ENCODE assay signal across 15 cellular contexts in genomic region chr14:68235011-68235410, GRCh38.
"Had no signal": no experiment of that assay in that cellular context is flagged by ENCODE, and none has a peak within 500 bp of the region (broad histone marks: within the 10 kb centered on the region; RNA-seq: fewer than 3 reads in every experiment).

No MANE protein-coding gene starts in this region.

- H3K4me1 Mint-ChIP-seq: T-cell had no signal

- H3K27ac ChIP-seq: ascending aorta, neutrophil, right atrium auricular region, tibial nerve, VCaP had no signal

- H3K27me3 Mint-ChIP-seq: activated CD4-positive, alpha-beta memory T cell treated with anti-CD3 and anti-CD28 coated beads for 36 hours; naive B cell; T-cell had no signal

- H3K27me3 ChIP-seq: ascending aorta, gastroesophageal sphincter, neutrophil, right atrium auricular region, tibial nerve had no signal

- H3K36me3 ChIP-seq: ascending aorta, gastroesophageal sphincter, neutrophil, right atrium auricular region, tibial nerve had no signal

- H3K27ac Mint-ChIP-seq: activated CD4-positive, alpha-beta memory T cell treated with anti-CD3 and anti-CD28 coated beads for 36 hours; stimulated activated effector memory CD8-positive, alpha-beta T cell treated with anti-CD3 and anti-CD28 coated beads, Interleukin-12 subunit alpha, Interleukin-12 subunit beta, amount 100 ng/mL, for 72 hours; T-cell had no signal

- H3K36me3 Mint-ChIP-seq: naive B cell; stimulated activated effector memory CD8-positive, alpha-beta T cell treated with anti-CD3 and anti-CD28 coated beads, Interleukin-12 subunit alpha, Interleukin-12 subunit beta, amount 100 ng/mL, for 72 hours had no signal

- DNase-seq: activated CD4-positive, alpha-beta memory T cell treated with anti-CD3 and anti-CD28 coated beads for 36 hours; activated CD8-positive, alpha-beta memory T cell treated with anti-CD3 and anti-CD28 coated beads, Interleukin-2, amount 50 U/mL, for 4 hours; activated naive CD4-positive, alpha-beta T cell; kidney glomerular epithelial cell; midbrain; naive B cell; T-cell; T1000 had no signal

- H3K9me3 ChIP-seq: ascending aorta, gastroesophageal sphincter, neutrophil, right atrium auricular region, tibial nerve had no signal

- H3K9me3 Mint-ChIP-seq: activated CD4-positive, alpha-beta memory T cell treated with anti-CD3 and anti-CD28 coated beads for 36 hours; naive B cell; stimulated activated effector memory CD8-positive, alpha-beta T cell treated with anti-CD3 and anti-CD28 coated beads, Interleukin-12 subunit alpha, Interleukin-12 subunit beta, amount 100 ng/mL, for 72 hours; T-cell had no signal

- H3K4me3 Mint-ChIP-seq: activated CD4-positive, alpha-beta memory T cell treated with anti-CD3 and anti-CD28 coated beads for 36 hours; naive B cell; stimulated activated effector memory CD8-positive, alpha-beta T cell treated with anti-CD3 and anti-CD28 coated beads, Interleukin-12 subunit alpha, Interleukin-12 subunit beta, amount 100 ng/mL, for 72 hours; T-cell had no signal

- ATAC-seq: gastroesophageal sphincter; stimulated activated effector memory CD8-positive, alpha-beta T cell treated with anti-CD3 and anti-CD28 coated beads, Interleukin-12 subunit alpha, Interleukin-12 subunit beta, amount 100 ng/mL, for 72 hours; T-cell had no signal

- H3K4me3 ChIP-seq: ascending aorta, gastroesophageal sphincter, right atrium auricular region, tibial nerve had no signal
